Comparison of ENCODE assay signal across 27 cellular contexts in the genomic region with DNA sequence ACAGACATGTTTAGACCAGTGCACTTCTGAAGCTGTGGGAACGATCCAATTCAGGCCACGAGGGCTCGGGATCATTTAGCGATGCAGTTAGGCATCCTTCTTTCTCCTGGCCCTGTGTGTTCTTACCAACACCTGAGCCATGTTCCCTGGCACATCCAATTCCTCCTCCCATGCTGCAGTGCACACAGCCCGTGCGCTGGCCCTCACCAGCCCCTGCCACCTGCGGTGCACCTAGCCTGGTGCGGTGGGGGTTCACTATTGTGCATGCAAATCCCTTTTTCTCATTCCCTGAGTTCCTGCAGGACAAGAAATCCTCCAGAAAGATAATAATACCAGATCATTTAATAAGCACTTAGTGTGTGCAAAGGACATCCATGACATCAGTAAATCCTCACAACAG. TPM values are rescaled to one million over a fixed set of nuclear protein-coding genes. Genes with fewer than 3 reads are reported as not detected.
DNase-seq lines count a peak whose midpoint lies in the region; ATAC-seq, FAIRE-seq and TF ChIP-seq lines count a peak whose summit lies in the region.
"Had no signal": no experiment of that assay in that cellular context is flagged by ENCODE, and none has a peak within 500 bp of the region (broad histone marks: within the 10 kb centered on the region; RNA-seq: fewer than 3 reads in every experiment).

No MANE protein-coding gene starts in this region.

- H3K18ac ChIP-seq in H1 (ENCODE audit: extremely low read depth, low read length), result no peak overlapping the region

- H3K9me3 ChIP-seq in heart right ventricle (no peaks in the 10 kb centered on the region), H1 (ENCODE audit: insufficient read depth in 2 of 2, low read depth in 1 of 2, low read length in 1 of 2) (no peaks in the 10 kb centered on the region), uterus (no peaks in the 10 kb centered on the region)
- H3K9me3 ChIP-seq: neutrophil, prostate gland, thyroid gland had no signal

- FAIRE-seq in H1 (lab: Jason Lieb, UNC), result no peak
- FAIRE-seq: TTC549 had no signal

- ATAC-seq in heart right ventricle (no peak), Right ventricle myocardium inferior (no peak), HG02759 (IDR thresholded peaks at IDR 0.05; ENCODE audit: unreplicated experiment) (no peak)
- ATAC-seq: stimulated activated naive CD8-positive, alpha-beta T cell treated with anti-CD3 and anti-CD28 coated beads, Interleukin-15, Interleukin-2, amounts not matched to agents 100 U/mL and 50 U/mL, for 24 hours had no signal

- no peak overlapping the region for H2BK5ac ChIP-seq in H1 (ENCODE audit: low read depth, low read length)

- H2BK20ac ChIP-seq in H1 (ENCODE audit: low read length), result peak overlapping the region; percentile 55; the same call in 1 of the 2 replicates

- H3K27ac ChIP-seq in heart right ventricle, result peak overlapping the region; percentile 78 to 92 (median 86)
- no peak overlapping the region for H3K27ac ChIP-seq in H1 (ENCODE audit: low read depth, low read length)
- H3K27ac ChIP-seq in uterus, result peak overlapping the region; percentile 82 to 90
- H3K27ac ChIP-seq: KMS-11, neutrophil, SK-N-MC had no signal

- H3K9ac ChIP-seq in H1 (replicated peaks in 1 of 4; ENCODE audit: extremely low read depth in 1 of 4, low read depth in 3 of 4, low read length in 3 of 4), result no peak overlapping the region
- H3K9ac ChIP-seq: KMS-11 had no signal

- H2AFZ ChIP-seq in H1 (ENCODE audit: low read length), result no peak overlapping the region

- no peak overlapping the region for H4K5ac ChIP-seq in H1 (ENCODE audit: insufficient read length, low read depth, low read length)

- H2BK12ac ChIP-seq in H1 (ENCODE audit: low read depth, low read length), result peak overlapping the region; percentile 35; the same call in 1 of the 2 replicates

- 79 to 88% methylated on average over 8 of the region's 8 CpGs for WGBS in heart right ventricle, 2 donors
- WGBS in H1 (ENCODE audit: extremely low coverage in 1 of 2, insufficient coverage in 1 of 2, insufficient read length in 1 of 2, insufficient replicate concordance in 2 of 2, low coverage in 1 of 2, low lambda C conversion rate in 2 of 2, missing lambda C conversion rate in 1 of 2), 2 experiments, result 66% methylated on average over 8 of the region's 8 CpGs; no CpG with 5 or more reads in 1 of the 2 experiments

- H3K79me1 ChIP-seq in H1 (ENCODE audit: low read depth, low read length), result no peaks in the 10 kb centered on the region

- no peak overlapping the region for H3K4ac ChIP-seq in H1 (replicated peaks; ENCODE audit: insufficient read length, low read depth, low read length)

- TF ChIP-seq CTCF in heart right ventricle (IDR thresholded peaks at IDR 0.05), result no peak
- no peak for TF ChIP-seq CTCF in H1 (IDR thresholded peaks at IDR 0.05; ENCODE audit: control extremely low read depth in 1 of 3, insufficient read depth in 1 of 3, low read depth in 1 of 3, low read length in 3 of 3)
- no peak for TF ChIP-seq CTCF in uterus (IDR thresholded peaks at IDR 0.05)
- no peak for TF ChIP-seq CTCF in GM20000 (IDR thresholded peaks at IDR 0.05; ENCODE audit: extremely low read depth, missing control alignments)

- H3K4me3 ChIP-seq in heart right ventricle (no peak overlapping the region), H1 (ENCODE audit: extremely low read depth in 1 of 4, insufficient read depth in 2 of 4, low read depth in 3 of 4, low read length in 4 of 4) (no peak overlapping the region), uterus (no peak overlapping the region)
- H3K4me3 ChIP-seq: prostate gland, SK-N-MC, thyroid gland had no signal

- H3K4me1 ChIP-seq in heart right ventricle (peaks cover 30 to 87% (median 76%) of the 10 kb centered on the region in 9 donors), H1 (replicated peaks in 1 of 4; ENCODE audit: control insufficient read depth in 3 of 4, insufficient read depth in 4 of 4, low read length in 3 of 4) (peaks cover 3 to 14% (median 8%) of the 10 kb centered on the region in 4 experiments; a peak in 6 of 7 replicates), uterus (peaks cover 0 to 27% of the 10 kb centered on the region in 2 donors)

- TF ChIP-seq POLR2A in H1 (IDR thresholded peaks at IDR 0.05; ENCODE audit: control extremely low read depth in 1 of 2, low read depth in 2 of 2, low read length in 2 of 2) (no peak), uterus (IDR thresholded peaks at IDR 0.05) (no peak)

- POLR2A ChIA-PET in H1 (lab: Charles Lee; ENCODE audit: partially characterized antibody), result interaction anchor here (1.2 kb wide), 1 partner anchor 244 kb away, joined by 3 read pairs; no protein-coding TSS in a partner anchor

- H4K91ac ChIP-seq in H1 (replicated peaks; ENCODE audit: insufficient read length, low read length), result no peak overlapping the region

- CTCF ChIA-PET in H1 (lab: Charles Lee; ENCODE audit: partially characterized antibody), result interaction anchor here (0.6 to 11.9 kb wide), 11 partner anchors 9 to 789 kb away, joined by 3 to 176 read pairs (median 6); no protein-coding TSS in a partner anchor

- H3K56ac ChIP-seq in H1 (replicated peaks; ENCODE audit: insufficient read length, low read depth, low read length), result no peak overlapping the region

- no peak for DNase-seq in heart right ventricle
- DNase-seq in Right ventricle myocardium inferior (ENCODE audit: missing footprints), result no peak
- DNase-seq in H1 (ENCODE audit: low read depth in 1 of 2, low spot score in 2 of 2), result no peak
- peak; percentile 62 for DNase-seq in posterior vena cava (ENCODE audit: low spot score)
- DNase-seq in uterus, result no peak
- no peak for DNase-seq in DMS53 treated with DMSO at 0.1 percent for 48 hours (lab: John Stamatoyannopoulos, UW; ENCODE audit: unreplicated experiment)
- no peak for DNase-seq in GM20000 (ENCODE audit: low spot score)
- DNase-seq: activated CD4-positive, alpha-beta memory T cell treated with anti-CD3 and anti-CD28 coated beads for 36 hours; activated CD4-positive, CD25-positive, alpha-beta regulatory T cell treated with anti-CD3 and anti-CD28 coated beads, Interleukin-2, amount 50 U/mL, for 72 hours; activated CD8-positive, alpha-beta memory T cell treated with anti-CD3 and anti-CD28 coated beads, Interleukin-2, amount 50 U/mL, for 4 hours; anterior cingulate cortex; DMS153; glutamatergic neuron; HCEC 1CT; kidney glomerular epithelial cell; MM.1S; NCI-H2081; NCI-H345; NCI-H774; stimulated activated naive CD8-positive, alpha-beta T cell treated with anti-CD3 and anti-CD28 coated beads, Interleukin-15, Interleukin-2, amounts not matched to agents 100 U/mL and 50 U/mL, for 24 hours; thyroid gland had no signal

- no peak for TF ChIP-seq RAD21 in H1 (IDR thresholded peaks at IDR 0.05 in 1 of 2, conservative IDR thresholded peaks at IDR 0.05 in 1 of 2; ENCODE audit: low read depth in 2 of 2, low read length in 2 of 2)

- H3K79me2 ChIP-seq in H1 (ENCODE audit: control insufficient read depth in 1 of 2, insufficient read depth in 2 of 2, low read length in 2 of 2), result no peaks in the 10 kb centered on the region

- no peak overlapping the region for H4K8ac ChIP-seq in H1 (ENCODE audit: extremely low read depth, insufficient read depth, low read length)

- peak overlapping the region; percentile 53; the same call in 1 of the 2 replicates for H2AK5ac ChIP-seq in H1 (ENCODE audit: low read depth, low read length)

- no peak overlapping the region for H3K4me2 ChIP-seq in H1 (ENCODE audit: insufficient read depth in 1 of 2, low read depth in 2 of 2, low read length in 2 of 2)
- H3K4me2 ChIP-seq: KMS-11 had no signal

- H2BK15ac ChIP-seq in H1 (ENCODE audit: low read length), result peak overlapping the region; percentile 38

- H2BK120ac ChIP-seq in H1 (replicated peaks; ENCODE audit: low read depth, low read length), result no peak overlapping the region

- no peaks in the 10 kb centered on the region for H3K27me3 ChIP-seq in heart right ventricle
- peaks cover 0 to 2% (median 0%) of the 10 kb centered on the region in 4 experiments; a peak in 3 of 7 replicates for H3K27me3 ChIP-seq in H1 (replicated peaks in 1 of 4; ENCODE audit: control insufficient read depth in 3 of 4, extremely low read depth in 1 of 4, insufficient read depth in 3 of 4, low read length in 3 of 4)
- H3K27me3 ChIP-seq in uterus, result no peaks in the 10 kb centered on the region
- H3K27me3 ChIP-seq: thyroid gland had no signal

- intact Hi-C loops in heart right ventricle (cut with DNase I), result loop anchor here in 8 of 10 donors (10.0 kb wide), 4 partner anchors 50 to 110 kb away; partner anchors contain the start of gene NEURL1B (in 4 of the 8)
- intact Hi-C loops in Right ventricle myocardium inferior (cut with DNase I), result loop anchor here (2.0 to 10.0 kb wide), 2 partner anchors 54 to 110 kb away; partner anchors contain the start of gene NEURL1B
- intact Hi-C loops in posterior vena cava (cut with DNase I), result loop anchor here in 1 of 2 donors (10.0 kb wide), 1 partner anchor 50 kb away; the partner anchor contains the start of gene NEURL1B
- intact Hi-C loops in uterus (cut with DNase I; ENCODE audit: low total_unique reads), result no loop called here

- no peaks in the 10 kb centered on the region for H4K20me1 ChIP-seq in H1 (replicated peaks in 1 of 2; ENCODE audit: control insufficient read depth in 1 of 2, insufficient read depth in 2 of 2, low read length in 2 of 2)

- peaks cover 2% of the 10 kb centered on the region; the same call in 1 of the 2 replicates for H3K23me2 ChIP-seq in H1 (ENCODE audit: low read depth, low read length)

- no peak overlapping the region for H3K23ac ChIP-seq in H1 (ENCODE audit: insufficient read length)

- peaks cover 0 to 16% (median 4%) of the 10 kb centered on the region in 9 donors for H3K36me3 ChIP-seq in heart right ventricle
- no peaks in the 10 kb centered on the region for H3K36me3 ChIP-seq in H1 (ENCODE audit: control insufficient read depth in 2 of 4, insufficient read depth in 4 of 4, low read length in 3 of 4)
- no peaks in the 10 kb centered on the region for H3K36me3 ChIP-seq in uterus
- H3K36me3 ChIP-seq: neutrophil, prostate gland, thyroid gland had no signal

- no peak overlapping the region for H3K14ac ChIP-seq in H1 (ENCODE audit: insufficient read length)

- no peak for TF ChIP-seq EP300 in H1 (IDR thresholded peaks at IDR 0.05; ENCODE audit: borderline replicate concordance in 1 of 2, low read depth in 2 of 2, low read length in 2 of 2)

RNA-seq across cellular contexts. Expression of gene NEURL1B, which starts 53.5 kb away (rescaled TPM):
- 10 to 100 TPM; 14.4 to 45.8 (median 21.6) TPM for total RNA-seq in heart right ventricle
- polyA plus RNA-seq in heart right ventricle, result 10 to 100 TPM; 16.7 to 29.1 TPM
- 37.1 TPM for total RNA-seq in Right ventricle myocardium inferior
- total RNA-seq in H1 (2021; fragmentation: NEBNext Ultra II Directional; extraction: Animal tissue kit (Norgen Biotek cat#: 25700)), result 5.7 and 6.1 TPM in 2 replicates
- polyA plus RNA-seq in H1 (2011; rRNA removed), result 3.3 and 5.4 TPM in 2 replicates
- polyA plus RNA-seq in H1 (2011; cell fraction: cytosol; rRNA removed), result 4.8 TPM
- 15.7 TPM for polyA plus RNA-seq in H1 (2011; cell fraction: nucleus; rRNA removed)
- polyA plus RNA-seq in H1 (2012, experiment 1 of 2), result 4.5 to 5.3 TPM (median 4.5 TPM) in 4 replicates
- polyA plus RNA-seq in H1 (2012, experiment 2 of 2), result 4.2 TPM
- 2.9 TPM for polyA plus RNA-seq in H1 (2013, experiment 1 of 2)
- 2.8 TPM for polyA plus RNA-seq in H1 (2013, experiment 2 of 2)
- polyA minus RNA-seq in H1 (2011; rRNA and poly(A)+ RNA removed), result 3.9 and 4.0 TPM in 2 replicates
- 5.5 TPM for polyA minus RNA-seq in H1 (2011; cell fraction: cytosol; rRNA and poly(A)+ RNA removed)
- 4.4 TPM for polyA minus RNA-seq in H1 (2011; cell fraction: nucleus; rRNA and poly(A)+ RNA removed)
- 10 to 100 TPM; 32.9 to 38.6 TPM for total RNA-seq in posterior vena cava
- total RNA-seq in uterus, result 100 to 1,000 TPM in 1 of 4 donors, 10 to 100 TPM in 3; 51.1 to 136 (median 74.1) TPM
